10 cellular contexts compared by ENCODE assay signal in the genomic region with DNA sequence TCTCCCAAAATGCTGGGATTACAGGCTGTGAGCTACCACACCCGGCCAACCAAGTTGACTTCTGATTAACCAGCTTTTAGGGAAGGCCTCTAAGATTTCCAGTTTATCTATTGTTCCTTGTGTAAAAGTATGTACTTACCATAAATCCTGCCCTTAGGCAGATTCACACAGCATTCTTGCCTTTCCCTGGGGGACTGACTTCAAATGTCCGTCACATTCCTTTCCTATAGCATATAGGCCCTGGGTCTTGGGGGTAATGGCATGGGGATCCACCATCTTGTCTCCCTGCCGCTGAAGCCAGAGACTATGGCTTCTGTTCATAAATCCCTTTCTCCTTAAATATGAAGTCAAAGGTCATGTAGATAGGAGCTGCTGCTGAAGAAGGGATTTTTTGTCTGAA. TPM values are rescaled to one million over a fixed set of nuclear protein-coding genes. Genes with fewer than 3 reads are reported as not detected.
DNase-seq lines count a peak whose midpoint lies in the region; ATAC-seq and TF ChIP-seq lines count a peak whose summit lies in the region.
"Had no signal": no experiment of that assay in that cellular context is flagged by ENCODE, and none has a peak within 500 bp of the region (broad histone marks: within the 10 kb centered on the region; RNA-seq: fewer than 3 reads in every experiment).

No MANE protein-coding gene starts in this region.

- no peak overlapping the region for H3K27ac ChIP-seq in dorsolateral prefrontal cortex
- H3K27ac ChIP-seq in body of pancreas, result no peak overlapping the region

- CTCF ChIA-PET in activated CD8-positive, alpha-beta T cell treated with anti-CD3 and anti-CD28 coated beads for 36 hours (lab: Charles Lee), result interaction anchor here (0.6 to 3.2 kb wide), 22 partner anchors 8 to 1129 kb away, joined by 3 to 31 read pairs (median 6); partner anchors contain the start of genes DDOST and FAM43B

- no peaks in the 10 kb centered on the region for H3K9me3 ChIP-seq in body of pancreas
- H3K9me3 ChIP-seq: tibial artery had no signal

- intact Hi-C loops in activated CD8-positive, alpha-beta T cell treated with anti-CD3 and anti-CD28 coated beads for 36 hours (cut with micrococcal nuclease), result no loop called here
- intact Hi-C loops in dorsolateral prefrontal cortex (cut with DNase I), result loop anchor here (2.0 to 10.0 kb wide), 3 partner anchors 110 to 718 kb away; no protein-coding TSS in a partner anchor
- intact Hi-C loops in body of pancreas (cut with DNase I), result no loop called here

- H3K27me3 Mint-ChIP-seq in stimulated activated naive CD8-positive, alpha-beta T cell treated with anti-CD3 and anti-CD28 coated beads, Interleukin-15, Interleukin-2, amounts not matched to agents 100 ng/mL and 50 ng/mL, for 24 hours, result peaks cover 10% of the 10 kb centered on the region
- H3K27me3 Mint-ChIP-seq in activated CD8-positive, alpha-beta T cell treated with anti-CD3 and anti-CD28 coated beads for 36 hours, result peaks cover 6% of the 10 kb centered on the region
- no peaks in the 10 kb centered on the region for H3K27me3 Mint-ChIP-seq in memory B cell

- ATAC-seq in stimulated activated naive CD8-positive, alpha-beta T cell treated with anti-CD3 and anti-CD28 coated beads, Interleukin-15, Interleukin-2, amounts not matched to agents 100 U/mL and 50 U/mL, for 24 hours, result no peak
- no peak for ATAC-seq in activated CD8-positive, alpha-beta T cell treated with anti-CD3 and anti-CD28 coated beads for 36 hours
- no peak for ATAC-seq in memory B cell (ENCODE audit: low read depth)
- no peak for ATAC-seq in body of pancreas

- H3K4me1 Mint-ChIP-seq in stimulated activated naive CD8-positive, alpha-beta T cell treated with anti-CD3 and anti-CD28 coated beads, Interleukin-15, Interleukin-2, amounts not matched to agents 100 ng/mL and 50 ng/mL, for 24 hours (ENCODE audit: low read depth), result peaks cover 12% of the 10 kb centered on the region
- H3K4me1 Mint-ChIP-seq in activated CD8-positive, alpha-beta T cell treated with anti-CD3 and anti-CD28 coated beads for 36 hours (ENCODE audit: low read depth), result peaks cover 11% of the 10 kb centered on the region
- H3K4me1 Mint-ChIP-seq in memory B cell, result peaks cover 7% of the 10 kb centered on the region

- H3K27ac Mint-ChIP-seq in stimulated activated naive CD8-positive, alpha-beta T cell treated with anti-CD3 and anti-CD28 coated beads, Interleukin-15, Interleukin-2, amounts not matched to agents 100 ng/mL and 50 ng/mL, for 24 hours, result no peak overlapping the region
- H3K27ac Mint-ChIP-seq in activated CD8-positive, alpha-beta T cell treated with anti-CD3 and anti-CD28 coated beads for 36 hours, result no peak overlapping the region
- H3K27ac Mint-ChIP-seq in memory B cell, result no peak overlapping the region

- TF ChIP-seq CTCF in activated CD8-positive, alpha-beta T cell treated with anti-CD3 and anti-CD28 coated beads for 36 hours (IDR thresholded peaks at IDR 0.05), result no peak
- TF ChIP-seq CTCF in GM10266 (IDR thresholded peaks at IDR 0.05; ENCODE audit: control insufficient read depth, insufficient read depth, low read depth, missing control alignments), result no peak
- TF ChIP-seq CTCF in dorsolateral prefrontal cortex (IDR thresholded peaks at IDR 0.05 in 54 of 56, conservative IDR thresholded peaks at IDR 0.05 in 2 of 56; ENCODE audit: low read depth in 1 of 56, partially characterized antibody in 56 of 56), result no peak
- no peak for TF ChIP-seq CTCF in body of pancreas (IDR thresholded peaks at IDR 0.05)

- H3K4me3 ChIP-seq in dorsolateral prefrontal cortex (no peak overlapping the region), body of pancreas (no peak overlapping the region)

- no peak for TF ChIP-seq POLR2A in body of pancreas (IDR thresholded peaks at IDR 0.05)

- no peaks in the 10 kb centered on the region for H3K36me3 ChIP-seq in body of pancreas (replicated peaks in 1 of 2; ENCODE audit: insufficient read depth in 1 of 2, low read depth in 2 of 2)

- no peak for DNase-seq in stimulated activated naive CD8-positive, alpha-beta T cell treated with anti-CD3 and anti-CD28 coated beads, Interleukin-15, Interleukin-2, amounts not matched to agents 100 U/mL and 50 U/mL, for 24 hours
- no peak for DNase-seq in activated CD8-positive, alpha-beta T cell treated with anti-CD3 and anti-CD28 coated beads for 36 hours
- DNase-seq in memory B cell (ENCODE audit: low spot score in 2 of 2) (no peak), GM10266 (ENCODE audit: extremely low spot score) (no peak), NCI-H2081 (lab: John Stamatoyannopoulos, UW) (no peak), dorsolateral prefrontal cortex (no peak), body of pancreas (no peak)
- DNase-seq: NCI-H1436 treated with DMSO at 0.1 percent for 48 hours, tibial artery had no signal

- H3K4me3 Mint-ChIP-seq in stimulated activated naive CD8-positive, alpha-beta T cell treated with anti-CD3 and anti-CD28 coated beads, Interleukin-15, Interleukin-2, amounts not matched to agents 100 ng/mL and 50 ng/mL, for 24 hours, result peak overlapping the region; percentile 67
- peak overlapping the region; percentile 62 for H3K4me3 Mint-ChIP-seq in activated CD8-positive, alpha-beta T cell treated with anti-CD3 and anti-CD28 coated beads for 36 hours
- peak overlapping the region; percentile 77 for H3K4me3 Mint-ChIP-seq in memory B cell

- WGBS in body of pancreas, 2 donors, result 85 to 91% methylated on average over 3 of the region's 3 CpGs

- peaks cover 18% of the 10 kb centered on the region for H3K4me1 ChIP-seq in body of pancreas

- POLR2A ChIA-PET in activated CD8-positive, alpha-beta T cell treated with anti-CD3 and anti-CD28 coated beads for 36 hours (lab: Charles Lee), result no interaction called here

- H3K36me3 Mint-ChIP-seq in stimulated activated naive CD8-positive, alpha-beta T cell treated with anti-CD3 and anti-CD28 coated beads, Interleukin-15, Interleukin-2, amounts not matched to agents 100 ng/mL and 50 ng/mL, for 24 hours (ENCODE audit: low read depth), result no peaks in the 10 kb centered on the region
- H3K36me3 Mint-ChIP-seq in activated CD8-positive, alpha-beta T cell treated with anti-CD3 and anti-CD28 coated beads for 36 hours (ENCODE audit: low read depth), result no peaks in the 10 kb centered on the region
- H3K36me3 Mint-ChIP-seq in memory B cell, result peaks cover 7% of the 10 kb centered on the region

- peaks cover 1% of the 10 kb centered on the region for H3K9me3 Mint-ChIP-seq in stimulated activated naive CD8-positive, alpha-beta T cell treated with anti-CD3 and anti-CD28 coated beads, Interleukin-15, Interleukin-2, amounts not matched to agents 100 ng/mL and 50 ng/mL, for 24 hours
- peaks cover 7% of the 10 kb centered on the region for H3K9me3 Mint-ChIP-seq in activated CD8-positive, alpha-beta T cell treated with anti-CD3 and anti-CD28 coated beads for 36 hours
- peaks cover 6% of the 10 kb centered on the region for H3K9me3 Mint-ChIP-seq in memory B cell

- H3K27me3 ChIP-seq in dorsolateral prefrontal cortex, result no peaks in the 10 kb centered on the region
- no peaks in the 10 kb centered on the region for H3K27me3 ChIP-seq in body of pancreas

RNA-seq across cellular contexts. Expression of gene PINK1, which starts 0.9 kb away (rescaled TPM):
- total RNA-seq in activated CD8-positive, alpha-beta T cell treated with anti-CD3 and anti-CD28 coated beads for 36 hours, result 1 to 10 TPM; 2.7 to 3.3 TPM
- 100 to 1,000 TPM; 159 to 357 (median 261) TPM for total RNA-seq in dorsolateral prefrontal cortex
- total RNA-seq in body of pancreas, result 10 to 100 TPM; 40.9 to 67.5 TPM

RNA-seq across cellular contexts. Expression of gene DDOST, which starts 28.8 kb away (rescaled TPM):
- total RNA-seq in activated CD8-positive, alpha-beta T cell treated with anti-CD3 and anti-CD28 coated beads for 36 hours, result 100 to 1,000 TPM; 140 to 159 TPM
- total RNA-seq in dorsolateral prefrontal cortex, result 10 to 100 TPM; 45.1 to 81.9 (median 60.6) TPM
- total RNA-seq in body of pancreas, result 100 to 1,000 TPM in 1 of 2 donors, 10 to 100 TPM in 1; 76.8 to 114 TPM

RNA-seq across cellular contexts. Expression of gene CDA, which starts 43.5 kb away (rescaled TPM):
- total RNA-seq in activated CD8-positive, alpha-beta T cell treated with anti-CD3 and anti-CD28 coated beads for 36 hours, result not detected
- total RNA-seq in dorsolateral prefrontal cortex, result 10 to 100 TPM in 1 of 120 experiments, 1 to 10 TPM in 102, under 1 TPM in 12, not detected in 5; 0.49 to 10.9 (median 2.5) TPM
- not detected for total RNA-seq in body of pancreas

Comparison
In these comparisons a context has a peak if more than half of its experiments do, and no peak if none do; other contexts are left out.
1. RNA of gene PINK1, which starts 0.9 kb away (total RNA-seq): 159 to 357 TPM in dorsolateral prefrontal cortex and 40.9 to 67.5 TPM in body of pancreas; 2.7 to 3.3 TPM in activated CD8-positive, alpha-beta T cell treated with anti-CD3 and anti-CD28 coated beads for 36 hours; every median in the first group is over 4 times any median in the second.
2. intact Hi-C loops: an anchor here in dorsolateral prefrontal cortex (2.0 to 10.0 kb wide); none called in activated CD8-positive, alpha-beta T cell treated with anti-CD3 and anti-CD28 coated beads for 36 hours and body of pancreas.
3. Peak in every context shown above with its lines, with median percentiles within 50 percentile points of each other: H3K4me3 Mint-ChIP-seq.